ENCODE assay signal across 10 cellular contexts in the genomic region with DNA sequence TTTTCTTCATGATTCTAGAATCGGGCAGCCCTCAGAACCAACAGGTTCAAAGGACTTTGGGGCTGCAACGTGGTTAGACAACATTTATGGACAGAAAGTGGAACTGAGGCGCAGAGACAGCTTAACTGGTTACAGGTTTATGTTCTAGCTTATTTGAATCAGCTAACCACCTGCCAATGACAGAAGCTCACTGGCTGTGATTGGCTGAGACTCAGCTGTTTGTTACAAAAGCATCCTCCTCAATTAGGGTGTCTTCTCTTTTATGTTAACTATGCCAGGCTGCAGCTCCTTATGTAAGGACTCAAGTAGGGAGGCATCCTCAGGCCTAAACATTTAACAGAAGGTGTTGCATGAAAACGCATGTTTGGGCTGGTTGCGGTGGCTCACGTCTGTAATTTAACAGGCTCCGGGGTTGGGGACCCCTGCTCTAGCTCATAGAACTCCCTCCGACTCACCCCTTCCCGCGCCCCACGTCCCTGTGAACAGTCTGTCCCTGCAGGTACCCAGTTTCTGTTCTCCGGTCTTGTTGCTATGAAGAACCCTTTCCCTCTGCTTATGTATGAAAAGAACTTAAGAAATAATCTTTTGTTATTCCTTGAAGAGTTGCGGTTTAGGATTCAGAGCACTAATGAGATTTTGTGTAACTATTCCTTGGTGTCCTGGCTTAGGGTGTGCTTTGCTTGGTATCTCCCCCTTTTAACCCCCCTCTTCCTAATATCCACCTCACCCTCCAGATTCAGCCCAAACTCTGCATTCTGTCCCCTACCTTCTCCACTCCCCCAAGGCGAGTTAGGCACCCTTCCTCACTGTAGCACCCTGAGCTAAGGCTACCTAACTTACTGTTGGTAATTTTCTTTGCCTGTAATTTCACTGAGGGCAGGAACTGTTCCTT. TPM values are rescaled to one million over a fixed set of nuclear protein-coding genes. Genes with fewer than 3 reads are reported as not detected.
A peak's percentile ranks its signal among the peaks of the same experiment; 100 is the strongest.
DNase-seq lines count a peak whose midpoint lies in the region; ATAC-seq and TF ChIP-seq lines count a peak whose summit lies in the region.
"Had no signal": no experiment of that assay in that cellular context is flagged by ENCODE, and none has a peak within 500 bp of the region (broad histone marks: within the 10 kb centered on the region; RNA-seq: fewer than 3 reads in every experiment).

No MANE protein-coding gene starts in this region.

- ATAC-seq in HCT116 (no peak), HG03025 (IDR thresholded peaks at IDR 0.05; ENCODE audit: low FRiP score, unreplicated experiment) (no peak), HG03469 (IDR thresholded peaks at IDR 0.05; ENCODE audit: unreplicated experiment) (no peak)
- no peak for ATAC-seq in activated naive CD8-positive, alpha-beta T cell treated with anti-CD3 and anti-CD28 coated beads, Interleukin-2, amount 10 ng/mL, durations not matched to agents 7 days and 5 days (ENCODE audit: low read depth)

- no peaks in the 10 kb centered on the region for H3K36me3 Mint-ChIP-seq in activated naive CD8-positive, alpha-beta T cell treated with anti-CD3 and anti-CD28 coated beads, Interleukin-2, amount 10 ng/mL, durations not matched to agents 7 days and 5 days
- no peaks in the 10 kb centered on the region for H3K36me3 Mint-ChIP-seq in mesothelial cell of epicardium

- intact Hi-C loops in HCT116 (cut with micrococcal nuclease): no loop called here

- DNase-seq in HCT116 (ENCODE audit: low read depth, low spot score) (no peak), mesothelial cell of epicardium (ENCODE audit: low spot score in 2 of 2, unreplicated experiment in 2 of 2) (no peak), HPDE6-E6E7 (ENCODE audit: extremely low spot score) (no peak)
- DNase-seq in activated naive CD8-positive, alpha-beta T cell treated with anti-CD3 and anti-CD28 coated beads, Interleukin-2, amount 10 ng/mL, durations not matched to agents 7 days and 5 days: no peak
- DNase-seq in effector CD8-positive, alpha-beta T cell (lab: John Stamatoyannopoulos, UW): no peak
- DNase-seq: midbrain had no signal

- H3K9me3 Mint-ChIP-seq in activated naive CD8-positive, alpha-beta T cell treated with anti-CD3 and anti-CD28 coated beads, Interleukin-2, amount 10 ng/mL, durations not matched to agents 7 days and 5 days: no peaks in the 10 kb centered on the region
- H3K9me3 Mint-ChIP-seq in mesothelial cell of epicardium: no peaks in the 10 kb centered on the region

- TF ChIP-seq CTCF in 22Rv1 (IDR thresholded peaks at IDR 0.05): no peak
- no peak for TF ChIP-seq CTCF in HCT116 (IDR thresholded peaks at IDR 0.05 in 2 of 3, conservative IDR thresholded peaks at IDR 0.05 in 1 of 3; ENCODE audit: borderline replicate concordance in 1 of 3, insufficient read depth in 1 of 3, low read depth in 2 of 3, low read length in 2 of 3)
- no peak for TF ChIP-seq CTCF in mesothelial cell of epicardium (IDR thresholded peaks at IDR 0.05; ENCODE audit: unreplicated experiment)

- RAD21 ChIA-PET in HCT116 (lab: Charles Lee; ENCODE audit: low non-redundant PET in 1 of 2, low total read pairs in 2 of 2, uncharacterized antibody in 2 of 2, unreplicated experiment in 2 of 2): no interaction called here

- H3K9ac ChIP-seq in HCT116 (ENCODE audit: low read length): no peak overlapping the region

- H4K20me1 ChIP-seq in HCT116 (ENCODE audit: insufficient read depth): 0 out of 2 replicates have a peak, but pooled peaks cover 4% of the 10 kb centered on the region

- no peaks in the 10 kb centered on the region for H3K9me3 ChIP-seq in HCT116 (ENCODE audit: control insufficient read depth in 1 of 2, insufficient read depth in 1 of 2, low read depth in 1 of 2, low read length in 2 of 2)
- H3K9me3 ChIP-seq: thyroid gland had no signal

- no peak for TF ChIP-seq POLR2A in HCT116 (IDR thresholded peaks at IDR 0.05; ENCODE audit: borderline replicate concordance, extremely low read depth, insufficient read depth, insufficient read length)

- H3K79me2 ChIP-seq in HCT116 (ENCODE audit: insufficient read depth, low read length): peaks cover 34% of the 10 kb centered on the region

- BruUV-seq in HCT116 (replicated peaks; lab: Mats Ljungman, UMichigan): no TSS peak

- peak overlapping the region; percentile 95 for H3K4me2 ChIP-seq in HCT116 (ENCODE audit: low read length)

- peaks cover 6 to 23% of the 10 kb centered on the region in 2 experiments; a peak in 3 of 4 replicates for H3K4me1 ChIP-seq in HCT116 (ENCODE audit: control insufficient read depth in 1 of 2, insufficient read depth in 2 of 2, low read length in 2 of 2)

- TF ChIP-seq RAD21 in HCT116 (IDR thresholded peaks at IDR 0.05; ENCODE audit: low read depth): no peak

- H2AFZ ChIP-seq in HCT116 (ENCODE audit: low read depth, low read length, poor library complexity, severe bottlenecking): no peak overlapping the region

- peaks cover 6% of the 10 kb centered on the region for H3K27me3 Mint-ChIP-seq in activated naive CD8-positive, alpha-beta T cell treated with anti-CD3 and anti-CD28 coated beads, Interleukin-2, amount 10 ng/mL, durations not matched to agents 7 days and 5 days
- no peaks in the 10 kb centered on the region for H3K27me3 Mint-ChIP-seq in mesothelial cell of epicardium (ENCODE audit: low read depth)

- no peak overlapping the region for H3K4me3 ChIP-seq in HCT116 (replicated peaks in 1 of 2; ENCODE audit: low read depth in 1 of 2, low read length in 2 of 2)

- no peaks in the 10 kb centered on the region for H3K27me3 ChIP-seq in HCT116 (ENCODE audit: insufficient read depth, low read length)
- H3K27me3 ChIP-seq: thyroid gland had no signal

- H3K9me2 ChIP-seq in HCT116 (ENCODE audit: insufficient read depth): no peaks in the 10 kb centered on the region

- no peaks in the 10 kb centered on the region for H3K36me3 ChIP-seq in HCT116 (ENCODE audit: control insufficient read depth in 1 of 2, insufficient read depth in 2 of 2, low read length in 2 of 2)
- H3K36me3 ChIP-seq: thyroid gland had no signal

- peak overlapping the region; percentile 61 for H3K27ac ChIP-seq in 22Rv1
- H3K27ac ChIP-seq in HCT116 (ENCODE audit: low read depth, low read length): no peak overlapping the region

- CTCF ChIA-PET in HCT116 (lab: Charles Lee): interaction anchor here (0.9 kb wide), 1 partner anchor 344 kb away, joined by 3 read pairs; no protein-coding TSS in a partner anchor

- POLR2A ChIA-PET in HCT116 (lab: Charles Lee): interaction anchor here (0.9 kb wide), 1 partner anchor 11 kb away, joined by 3 read pairs; no protein-coding TSS in a partner anchor
- POLR2A ChIA-PET in activated naive CD8-positive, alpha-beta T cell treated with anti-CD3 and anti-CD28 coated beads, Interleukin-2, amount 10 ng/mL, durations not matched to agents 7 days and 5 days (lab: Charles Lee): interaction anchor here (0.5 to 2.7 kb wide), 5 partner anchors 10 to 333 kb away, joined by 3 to 17 read pairs (median 3); no protein-coding TSS in a partner anchor

- H3K27ac Mint-ChIP-seq in activated naive CD8-positive, alpha-beta T cell treated with anti-CD3 and anti-CD28 coated beads, Interleukin-2, amount 10 ng/mL, durations not matched to agents 7 days and 5 days: peak overlapping the region; percentile 23
- peak overlapping the region; percentile 83 for H3K27ac Mint-ChIP-seq in mesothelial cell of epicardium

- peaks cover 27% of the 10 kb centered on the region for H3K4me1 Mint-ChIP-seq in activated naive CD8-positive, alpha-beta T cell treated with anti-CD3 and anti-CD28 coated beads, Interleukin-2, amount 10 ng/mL, durations not matched to agents 7 days and 5 days
- peaks cover 30% of the 10 kb centered on the region for H3K4me1 Mint-ChIP-seq in mesothelial cell of epicardium

- peak overlapping the region; percentile 90 for H3K4me3 Mint-ChIP-seq in activated naive CD8-positive, alpha-beta T cell treated with anti-CD3 and anti-CD28 coated beads, Interleukin-2, amount 10 ng/mL, durations not matched to agents 7 days and 5 days
- H3K4me3 Mint-ChIP-seq in mesothelial cell of epicardium: peak overlapping the region; percentile 72

TF ChIP-seq in HCT116, 20 proteins besides CTCF, POLR2A, EP300 and RAD21 (continues in another document):
- TF ChIP-seq EGR1 (IDR thresholded peaks at IDR 0.05; ENCODE audit: low read depth) (no peak), ELF1 (IDR thresholded peaks at IDR 0.05; ENCODE audit: borderline replicate concordance, low read depth) (no peak), ZFX (IDR thresholded peaks at IDR 0.05) (no peak), SRF (IDR thresholded peaks at IDR 0.05; ENCODE audit: low read depth) (no peak), ZNF274 (IDR thresholded peaks at IDR 0.05; ENCODE audit: low read depth, low read length) (no peak), CEBPB (IDR thresholded peaks at IDR 0.05; ENCODE audit: low read depth) (no peak), SP1 (IDR thresholded peaks at IDR 0.05; ENCODE audit: low read depth) (no peak), POLR2AphosphoS5 (IDR thresholded peaks at IDR 0.05; ENCODE audit: low read depth, low read length) (no peak)
- TF ChIP-seq, protein P1, sequence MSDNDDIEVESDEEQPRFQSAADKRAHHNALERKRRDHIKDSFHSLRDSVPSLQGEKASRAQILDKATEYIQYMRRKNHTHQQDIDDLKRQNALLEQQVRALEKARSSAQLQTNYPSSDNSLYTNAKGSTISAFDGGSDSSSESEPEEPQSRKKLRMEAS (IDR thresholded peaks at IDR 0.05): no peak
- TF ChIP-seq, protein P2, sequence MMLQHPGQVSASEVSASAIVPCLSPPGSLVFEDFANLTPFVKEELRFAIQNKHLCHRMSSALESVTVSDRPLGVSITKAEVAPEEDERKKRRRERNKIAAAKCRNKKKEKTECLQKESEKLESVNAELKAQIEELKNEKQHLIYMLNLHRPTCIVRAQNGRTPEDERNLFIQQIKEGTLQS (IDR thresholded peaks at IDR 0.05): no peak
- TF ChIP-seq, protein P3, sequence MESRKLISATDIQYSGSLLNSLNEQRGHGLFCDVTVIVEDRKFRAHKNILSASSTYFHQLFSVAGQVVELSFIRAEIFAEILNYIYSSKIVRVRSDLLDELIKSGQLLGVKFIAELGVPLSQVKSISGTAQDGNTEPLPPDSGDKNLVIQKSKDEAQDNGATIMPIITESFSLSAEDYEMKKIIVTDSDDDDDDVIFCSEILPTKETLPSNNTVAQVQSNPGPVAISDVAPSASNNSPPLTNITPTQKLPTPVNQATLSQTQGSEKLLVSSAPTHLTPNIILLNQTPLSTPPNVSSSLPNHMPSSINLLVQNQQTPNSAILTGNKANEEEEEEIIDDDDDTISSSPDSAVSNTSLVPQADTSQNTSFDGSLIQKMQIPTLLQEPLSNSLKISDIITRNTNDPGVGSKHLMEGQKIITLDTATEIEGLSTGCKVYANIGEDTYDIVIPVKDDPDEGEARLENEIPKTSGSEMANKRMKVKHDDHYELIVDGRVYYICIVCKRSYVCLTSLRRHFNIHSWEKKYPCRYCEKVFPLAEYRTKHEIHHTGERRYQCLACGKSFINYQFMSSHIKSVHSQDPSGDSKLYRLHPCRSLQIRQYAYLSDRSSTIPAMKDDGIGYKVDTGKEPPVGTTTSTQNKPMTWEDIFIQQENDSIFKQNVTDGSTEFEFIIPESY (IDR thresholded peaks at IDR 0.05; ENCODE audit: extremely low read depth, insufficient replicate concordance, low read length): no peak

RNA-seq across cellular contexts. Expression of a gene that starts 1.2 kb away (rescaled TPM):
- total RNA-seq in HCT116 (2021; ENCODE audit: unreplicated experiment) (34.4 TPM), mesothelial cell of epicardium (23.6 to 23.9 TPM (median 23.8 TPM) in 3 replicates)
- 10.0 and 12.8 TPM in 2 replicates for polyA plus RNA-seq in HCT116 (2012)
- 10 to 100 TPM; 16.8 to 17.7 TPM for total RNA-seq in activated naive CD8-positive, alpha-beta T cell treated with anti-CD3 and anti-CD28 coated beads, Interleukin-2, amount 10 ng/mL, durations not matched to agents 7 days and 5 days
